20 cellular contexts compared by ENCODE assay signal in genomic region chr10:88159127-88159829, GRCh38.
DNase-seq lines count a peak whose midpoint lies in the region; ATAC-seq, FAIRE-seq and TF ChIP-seq lines count a peak whose summit lies in the region.
"Had no signal": no experiment of that assay in that cellular context is flagged by ENCODE, and none has a peak within 500 bp of the region (broad histone marks: within the 10 kb centered on the region; RNA-seq: fewer than 3 reads in every experiment).

No MANE protein-coding gene starts in this region.

- no peaks in the 10 kb centered on the region for H3K27me3 ChIP-seq in astrocyte (ENCODE audit: insufficient read depth, low read length)
- H3K27me3 ChIP-seq: left lung had no signal

- peak overlapping the region; percentile 9 for H2AFZ ChIP-seq in astrocyte (ENCODE audit: low read depth, low read length)

- peaks cover 39% of the 10 kb centered on the region for H3K4me1 ChIP-seq in astrocyte (ENCODE audit: insufficient read depth, low read length)

- peak overlapping the region; percentile 55 for H3K27ac Mint-ChIP-seq in T-helper 1 cell treated with Interleukin-12 subunit alpha and Interleukin-12 subunit beta and Interleukin-4 antibody, amounts not matched to agents 30 μg/mL and 1 μg/mL, for 36 hours
- H3K27ac Mint-ChIP-seq in astrocyte (ENCODE audit: unreplicated experiment) (peak overlapping the region; percentile 61), type B pancreatic cell (peak overlapping the region; percentile 63)

- peak overlapping the region; percentile 56 for H3K27ac ChIP-seq in astrocyte (ENCODE audit: low read depth, low read length)
- H3K27ac ChIP-seq: left lung had no signal

- TF ChIP-seq CTCF in astrocyte (IDR thresholded peaks at IDR 0.05; ENCODE audit: insufficient read depth, low read depth, low read length) (no peak), type B pancreatic cell (conservative IDR thresholded peaks at IDR 0.05) (no peak)

- DNase-seq in T-helper 1 cell (no peak), astrocyte (ENCODE audit: low read depth) (no peak), kidney tubule cell (ENCODE audit: low spot score) (peak; percentile 56), type B pancreatic cell (ENCODE audit: extremely low spot score, unreplicated experiment) (no peak), NCI-H1092 (lab: John Stamatoyannopoulos, UW) (no peak), NCI-H526 treated with DMSO at 0.1 percent for 48 hours (lab: John Stamatoyannopoulos, UW) (no peak)
- DNase-seq: activated CD8-positive, alpha-beta memory T cell treated with anti-CD3 and anti-CD28 coated beads for 24 hours; CD8-positive, alpha-beta memory T cell; effector memory CD4-positive, alpha-beta T cell; GF-D8; glutamatergic neuron; left lung; naive thymus-derived CD4-positive, alpha-beta T cell; NCI-H1436; NCI-H510A; stimulated activated CD4-positive, alpha-beta T cell treated with anti-CD3 and anti-CD28 coated beads, Interleukin-4, amount 100 ng/mL, for 1 hour had no signal

- H3K4me3 Mint-ChIP-seq in T-helper 1 cell treated with Interleukin-12 subunit alpha and Interleukin-12 subunit beta and Interleukin-4 antibody, amounts not matched to agents 30 μg/mL and 1 μg/mL, for 36 hours = no peak overlapping the region
- H3K4me3 Mint-ChIP-seq in astrocyte (ENCODE audit: unreplicated experiment) = no peak overlapping the region
- no peak overlapping the region for H3K4me3 Mint-ChIP-seq in type B pancreatic cell
- H3K4me3 Mint-ChIP-seq: CD8-positive, alpha-beta memory T cell; naive thymus-derived CD4-positive, alpha-beta T cell had no signal

- no peaks in the 10 kb centered on the region for H3K79me2 ChIP-seq in astrocyte (ENCODE audit: insufficient read depth, low read length)

- no peak overlapping the region for H3K4me3 ChIP-seq in astrocyte (ENCODE audit: insufficient read depth, low read depth, low read length)
- H3K4me3 ChIP-seq: A549, left lung had no signal

- H3K9ac ChIP-seq in astrocyte (ENCODE audit: low read length) = peak overlapping the region; percentile 9

- H3K36me3 ChIP-seq in astrocyte (ENCODE audit: insufficient read depth, low read length) = no peaks in the 10 kb centered on the region
- H3K36me3 ChIP-seq: left lung had no signal

- H3K9me3 ChIP-seq in astrocyte (ENCODE audit: insufficient read depth, low read depth, low read length) = no peaks in the 10 kb centered on the region
- H3K9me3 ChIP-seq: A549, left lung had no signal

- H3K4me1 Mint-ChIP-seq in T-helper 1 cell treated with Interleukin-12 subunit alpha and Interleukin-12 subunit beta and Interleukin-4 antibody, amounts not matched to agents 30 μg/mL and 1 μg/mL, for 36 hours (ENCODE audit: low read depth) = peaks cover 25% of the 10 kb centered on the region
- H3K4me1 Mint-ChIP-seq in astrocyte (ENCODE audit: low read depth, unreplicated experiment) (peaks cover 43% of the 10 kb centered on the region), type B pancreatic cell (ENCODE audit: unreplicated experiment) (peaks cover 18% of the 10 kb centered on the region)

- no peaks in the 10 kb centered on the region for H4K20me1 ChIP-seq in astrocyte (ENCODE audit: insufficient read depth, low read length)

- peaks cover 6% of the 10 kb centered on the region for H3K9me3 Mint-ChIP-seq in T-helper 1 cell treated with Interleukin-12 subunit alpha and Interleukin-12 subunit beta and Interleukin-4 antibody, amounts not matched to agents 30 μg/mL and 1 μg/mL, for 36 hours
- H3K9me3 Mint-ChIP-seq in astrocyte (ENCODE audit: unreplicated experiment) = no peaks in the 10 kb centered on the region
- no peaks in the 10 kb centered on the region for H3K9me3 Mint-ChIP-seq in type B pancreatic cell
- H3K9me3 Mint-ChIP-seq: CD8-positive, alpha-beta memory T cell had no signal

- FAIRE-seq in astrocyte (lab: Jason Lieb, UNC) = no peak
- FAIRE-seq: A549, HepG2 had no signal

- ATAC-seq in GM19395 (IDR thresholded peaks at IDR 0.05; ENCODE audit: unreplicated experiment) = no peak
- ATAC-seq: A549; HepG2; left lung; naive thymus-derived CD4-positive, alpha-beta T cell had no signal

- H3K27me3 Mint-ChIP-seq in T-helper 1 cell treated with Interleukin-12 subunit alpha and Interleukin-12 subunit beta and Interleukin-4 antibody, amounts not matched to agents 30 μg/mL and 1 μg/mL, for 36 hours (ENCODE audit: low read depth) = no peaks in the 10 kb centered on the region
- no peaks in the 10 kb centered on the region for H3K27me3 Mint-ChIP-seq in astrocyte (ENCODE audit: low read depth, unreplicated experiment)
- H3K27me3 Mint-ChIP-seq in type B pancreatic cell = no peaks in the 10 kb centered on the region
- H3K27me3 Mint-ChIP-seq: naive thymus-derived CD4-positive, alpha-beta T cell had no signal

- peak overlapping the region; percentile 59 for H3K4me2 ChIP-seq in astrocyte (ENCODE audit: low read length)

- H3K36me3 Mint-ChIP-seq in T-helper 1 cell treated with Interleukin-12 subunit alpha and Interleukin-12 subunit beta and Interleukin-4 antibody, amounts not matched to agents 30 μg/mL and 1 μg/mL, for 36 hours (ENCODE audit: low read depth) = peaks cover 7% of the 10 kb centered on the region
- H3K36me3 Mint-ChIP-seq in astrocyte (ENCODE audit: low read depth, unreplicated experiment) (no peaks in the 10 kb centered on the region), type B pancreatic cell (no peaks in the 10 kb centered on the region)
